In the genomic region with DNA sequence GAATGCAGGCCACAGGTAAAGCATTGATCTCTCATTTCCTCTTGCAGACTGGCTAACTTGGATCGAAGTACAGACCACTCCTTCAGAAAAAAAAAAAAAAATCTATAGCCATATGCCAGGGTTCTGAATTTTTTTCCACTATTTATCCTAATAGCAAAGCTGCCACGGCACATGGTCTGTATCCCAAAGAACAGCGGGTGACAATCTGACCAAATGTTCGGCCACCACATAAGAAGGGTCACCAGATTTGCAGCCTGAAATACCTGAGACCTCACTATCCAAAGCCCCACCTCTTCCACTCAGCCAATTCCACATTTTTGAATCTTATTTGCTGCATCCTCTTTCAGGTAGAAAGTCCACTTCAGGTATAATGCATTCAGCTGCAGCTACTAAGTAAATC, we compare ENCODE assay signal across 26 cellular contexts. TPM values are rescaled to one million over a fixed set of nuclear protein-coding genes. Genes with fewer than 3 reads are reported as not detected.
"Had no signal": no experiment of that assay in that cellular context is flagged by ENCODE, and none has a peak within 500 bp of the region (broad histone marks: within the 10 kb centered on the region; RNA-seq: fewer than 3 reads in every experiment).

No MANE protein-coding gene starts in this region.

- H3K27ac ChIP-seq: lower lobe of right lung, pancreas, prostate gland, skin epidermis, stomach, testis, thyroid gland, transverse colon, upper lobe of left lung, vagina had no signal

- H3K4me1 ChIP-seq: lower lobe of right lung, pancreas, prostate gland, testis, thyroid gland, transverse colon, upper lobe of left lung, vagina had no signal

- H3K36me3 ChIP-seq: lower lobe of right lung, pancreas, prostate gland, stomach, thyroid gland, transverse colon, upper lobe of left lung, vagina had no signal

- H3K4me3 ChIP-seq: lower lobe of right lung, pancreas, prostate gland, skin epidermis, stomach, testis, thyroid gland, transverse colon, upper lobe of left lung, vagina had no signal

- DNase-seq: islet precursor cell; left cardiac atrium; lower lobe of right lung; naive thymus-derived CD8-positive, alpha-beta T cell; nucleus accumbens; pancreas; posterior cingulate gyrus; retina; right cardiac atrium; stimulated activated CD4-positive, alpha-beta T cell treated with anti-CD3 and anti-CD28 coated beads, Interleukin-12 subunit alpha, Interleukin-12 subunit beta, amount 100 ng/mL, for 4 hours; stimulated activated CD4-positive, alpha-beta T cell treated with anti-CD3 and anti-CD28 coated beads, Interleukin-15, amount 100 ng/mL, for 24 hours; stimulated activated CD4-positive, alpha-beta T cell treated with anti-CD3 and anti-CD28 coated beads, Interleukin-2, amount 100 ng/mL, for 24 hours; stimulated activated CD4-positive, alpha-beta T cell treated with anti-CD3 and anti-CD28 coated beads, Interleukin-4, amount 100 ng/mL, for 1 hour; stimulated activated naive B cell treated with anti-CD40 and anti-IgM and Interleukin-4, amounts not matched to agents 10 μg/mL and 1 μg/mL and 100 μg/mL, for 72 hours; stimulated activated naive CD8-positive, alpha-beta T cell treated with anti-CD3 and anti-CD28 coated beads, Interleukin-15, Interleukin-2, amounts not matched to agents 100 U/mL and 50 U/mL, for 24 hours; stomach; testis; thyroid gland; transverse colon; upper lobe of left lung had no signal

- ATAC-seq: left cardiac atrium; left lobe of liver; lower lobe of right lung; naive thymus-derived CD8-positive, alpha-beta T cell; pancreas; right cardiac atrium; sciatic nerve had no signal

- H3K9me3 ChIP-seq: lower lobe of right lung, pancreas, prostate gland, stomach, testis, thyroid gland, transverse colon, upper lobe of left lung, vagina had no signal

- H3K27me3 ChIP-seq: pancreas, stomach, testis, thyroid gland, transverse colon, upper lobe of left lung, vagina had no signal

RNA-seq across cellular contexts. Expression of a gene that starts 55.6 kb away (rescaled TPM):
- total RNA-seq: left cardiac atrium; mammary epithelial cell; naive thymus-derived CD8-positive, alpha-beta T cell; right cardiac atrium; vagina had no signal
- polyA plus RNA-seq: mammary epithelial cell; naive thymus-derived CD8-positive, alpha-beta T cell had no signal
